ENCODE assay signal across 8 cellular contexts in the genomic region with DNA sequence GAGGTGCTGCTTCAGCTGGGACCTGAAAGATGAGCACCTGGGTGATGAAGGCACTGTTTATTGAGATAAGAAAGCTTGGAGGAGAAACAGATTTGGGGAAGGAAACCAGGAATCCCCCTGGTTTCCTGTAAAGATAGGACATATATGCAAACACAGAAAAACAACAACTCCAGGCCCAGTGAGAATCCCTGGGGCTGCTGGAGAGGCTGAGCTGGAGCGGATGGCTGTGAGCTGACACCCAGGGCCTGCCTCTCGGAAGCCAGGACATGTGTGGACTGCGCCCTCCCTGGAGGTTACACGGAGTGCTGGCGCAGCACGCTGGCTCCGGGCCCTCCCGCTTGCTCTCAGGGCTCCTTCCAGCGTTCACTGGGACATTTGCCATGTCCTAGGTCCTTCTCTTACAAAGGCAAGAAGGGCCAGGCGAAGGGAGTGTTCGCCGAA. TPM values are rescaled to one million over a fixed set of nuclear protein-coding genes. Genes with fewer than 3 reads are reported as not detected.
DNase-seq lines count a peak whose midpoint lies in the region; ATAC-seq and TF ChIP-seq lines count a peak whose summit lies in the region.
"Had no signal": no experiment of that assay in that cellular context is flagged by ENCODE, and none has a peak within 500 bp of the region (broad histone marks: within the 10 kb centered on the region; RNA-seq: fewer than 3 reads in every experiment).

No MANE protein-coding gene starts in this region.

- H3K36me3 ChIP-seq in upper lobe of left lung, result no peaks in the 10 kb centered on the region
- H3K36me3 ChIP-seq in HAP-1 (replicated peaks), result no peaks in the 10 kb centered on the region
- H3K36me3 ChIP-seq: SJSA1 had no signal

- peak overlapping the region; percentile 73 to 79 (median 76) for H3K27ac ChIP-seq in upper lobe of left lung
- H3K27ac ChIP-seq: SJSA1 had no signal

- ATAC-seq in upper lobe of left lung (ENCODE audit: low FRiP score in 2 of 2) (peak; percentile 87 to 92), GM19328 (IDR thresholded peaks at IDR 0.05; ENCODE audit: unreplicated experiment) (no peak)

- peak in 2 of 6 experiments; percentile 26 to 32 for TF ChIP-seq CTCF in upper lobe of left lung (IDR thresholded peaks at IDR 0.05)

- TF ChIP-seq POLR2A in upper lobe of left lung (IDR thresholded peaks at IDR 0.05), result no peak

- H3K4me1 ChIP-seq in upper lobe of left lung, result peaks cover 14 to 18% (median 18%) of the 10 kb centered on the region in 4 donors
- H3K4me1 ChIP-seq in HAP-1, result peaks cover 8% of the 10 kb centered on the region

- TF ChIP-seq EP300 in upper lobe of left lung (IDR thresholded peaks at IDR 0.05), result peak in 1 of 4 donors; percentile 23

- peak; percentile 13 for DNase-seq in NCI-H460 (ENCODE audit: extremely low read depth, low read depth)
- peak; percentile 92 to 98 for DNase-seq in dermis microvascular lymphatic vessel endothelial cell (ENCODE audit: low read depth in 2 of 2)
- DNase-seq in lung microvascular endothelial cell (ENCODE audit: low read depth in 2 of 2), result peak; percentile 94 to 97
- DNase-seq in upper lobe of left lung, result peak; percentile 89 to 93
- DNase-seq in activated CD4-positive, alpha-beta T cell treated with anti-CD3 and anti-CD28 coated beads for 1 hour, result no peak
- DNase-seq in HAP-1 (ENCODE audit: low spot score in 2 of 2), result no peak

- 18 to 22% methylated on average over 11 to 12 of the region's 12 CpGs for WGBS in upper lobe of left lung, 2 donors

- in situ Hi-C loops in HAP-1 (cut with MboI; ENCODE audit: low sequenced_read_pairs), result no loop called here

- H3K4me3 ChIP-seq in upper lobe of left lung (peak overlapping the region in 1 of 4 donors; percentile 21), HAP-1 (no peak overlapping the region)
- H3K4me3 ChIP-seq: SJSA1 had no signal

- H3K27me3 ChIP-seq in upper lobe of left lung (no peaks in the 10 kb centered on the region), HAP-1 (ENCODE audit: low read depth) (no peaks in the 10 kb centered on the region)
- H3K27me3 ChIP-seq: SJSA1 had no signal

- H3K9me3 ChIP-seq in upper lobe of left lung, result no peaks in the 10 kb centered on the region
- no peaks in the 10 kb centered on the region for H3K9me3 ChIP-seq in HAP-1
- H3K9me3 ChIP-seq: SJSA1 had no signal

RNA-seq across cellular contexts. Expression of a gene that starts 57.5 kb away (rescaled TPM):
- 79.3 and 107 TPM in 2 replicates for total RNA-seq in NCI-H460 (2014; rRNA removed; shearing (Covaris generic))
- polyA plus RNA-seq in NCI-H460 (2014; cell fraction: nucleus; rRNA removed), result 33.5 and 41.9 TPM in 2 replicates
- total RNA-seq in dermis microvascular lymphatic vessel endothelial cell (92.6 and 105 TPM in 2 replicates), lung microvascular endothelial cell (48.2 and 52.8 TPM in 2 replicates), upper lobe of left lung (10 to 100 TPM; 25.2 to 93.1 (median 69.4) TPM)

Comparison
In these comparisons a context has a peak if more than half of its experiments do, and no peak if none do; other contexts are left out.
1. DNase-seq: peak in NCI-H460 (single experiment), dermis microvascular lymphatic vessel endothelial cell (2 of 2), lung microvascular endothelial cell (2 of 2) and upper lobe of left lung (2 of 2); none in activated CD4-positive, alpha-beta T cell treated with anti-CD3 and anti-CD28 coated beads for 1 hour (single experiment) and HAP-1 (0 of 2).